9 cellular contexts compared by ENCODE assay signal in the genomic region with DNA sequence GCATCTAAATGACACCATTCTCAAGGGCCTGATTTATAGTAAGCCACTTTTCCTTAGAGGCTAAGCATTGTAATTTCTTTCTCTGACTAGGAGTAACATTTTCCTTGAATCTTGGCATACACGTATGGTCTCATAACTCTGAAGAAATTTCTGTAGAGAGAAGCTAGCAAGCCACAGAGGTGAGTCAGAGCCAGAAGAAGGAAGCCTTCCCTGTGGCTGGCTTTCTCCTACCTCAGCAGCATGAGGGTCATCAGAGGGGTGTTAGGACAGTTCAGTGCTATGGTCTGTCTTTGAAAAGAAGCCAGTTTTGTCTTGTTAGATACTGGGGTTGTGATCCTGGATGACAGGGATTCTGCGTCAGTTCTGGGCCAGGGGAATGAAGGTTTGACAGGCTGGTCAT. TPM values are rescaled to one million over a fixed set of nuclear protein-coding genes. Genes with fewer than 3 reads are reported as not detected.
A peak's percentile ranks its signal among the peaks of the same experiment; 100 is the strongest.
DNase-seq lines count a peak whose midpoint lies in the region; ATAC-seq, FAIRE-seq and TF ChIP-seq lines count a peak whose summit lies in the region.
"Had no signal": no experiment of that assay in that cellular context is flagged by ENCODE, and none has a peak within 500 bp of the region (broad histone marks: within the 10 kb centered on the region; RNA-seq: fewer than 3 reads in every experiment).

No MANE protein-coding gene starts in this region.

- no peak overlapping the region for H3K4me2 ChIP-seq in neuronal stem cell (ENCODE audit: insufficient read depth, low read length, poor library complexity, severe bottlenecking)

- H3K36me3 Mint-ChIP-seq in CD4-positive, alpha-beta T cell (ENCODE audit: low read depth), result no peaks in the 10 kb centered on the region

- H3K9me3 ChIP-seq in CD4-positive, alpha-beta T cell (ENCODE audit: control insufficient read depth, low read length), result no peaks in the 10 kb centered on the region
- H3K9me3 ChIP-seq in neuronal stem cell (replicated peaks in 1 of 2; ENCODE audit: control insufficient read depth in 2 of 2, insufficient read depth in 1 of 2, low read depth in 1 of 2, low read length in 2 of 2), result no peaks in the 10 kb centered on the region

- no peak overlapping the region for H3K9ac ChIP-seq in neuronal stem cell (ENCODE audit: low read depth, low read length, poor library complexity)

- no CpG with 5 or more reads among the region's 2 CpGs for WGBS in neuronal stem cell (ENCODE audit: extremely low coverage in 2 of 2, insufficient read length in 2 of 2, insufficient replicate concordance in 1 of 2), 2 donors

- no peak overlapping the region for H2BK15ac ChIP-seq in neuronal stem cell (ENCODE audit: low read length)

- H3K27ac ChIP-seq in CD4-positive, alpha-beta T cell (ENCODE audit: low read depth, low read length), result no peak overlapping the region
- H3K27ac ChIP-seq in neuronal stem cell (replicated peaks; ENCODE audit: low read length), result no peak overlapping the region
- H3K27ac ChIP-seq: HL-60 had no signal

- H3K27ac Mint-ChIP-seq in CD4-positive, alpha-beta T cell, result peak overlapping the region; percentile 7

- H3K79me1 ChIP-seq in neuronal stem cell (ENCODE audit: low read depth, low read length), result peaks cover 2% of the 10 kb centered on the region

- H3K27me3 ChIP-seq in CD4-positive, alpha-beta T cell (ENCODE audit: control insufficient read depth, insufficient read depth, low read length), result no peaks in the 10 kb centered on the region
- H3K27me3 ChIP-seq in neuronal stem cell (ENCODE audit: control insufficient read depth in 3 of 3, insufficient read depth in 3 of 3, low read depth in 1 of 3, low read length in 3 of 3), result no peaks in the 10 kb centered on the region

- peak overlapping the region; percentile 33 for H3K18ac ChIP-seq in neuronal stem cell (ENCODE audit: low read length)

- peaks cover 74% of the 10 kb centered on the region for H3K4me1 Mint-ChIP-seq in CD4-positive, alpha-beta T cell (ENCODE audit: low read depth)

- H2BK5ac ChIP-seq in neuronal stem cell (ENCODE audit: low read length), result no peak overlapping the region

- no peak for TF ChIP-seq CTCF in CD4-positive, alpha-beta T cell (IDR thresholded peaks at IDR 0.05)
- no peak for TF ChIP-seq CTCF in cardiac fibroblast (IDR thresholded peaks at IDR 0.05; ENCODE audit: low read depth, low read length)

- no peak overlapping the region for H3K4ac ChIP-seq in neuronal stem cell (ENCODE audit: low read length)

- H3K4me3 Mint-ChIP-seq in CD4-positive, alpha-beta T cell, result peak overlapping the region; percentile 39

- no peak overlapping the region for H2AK5ac ChIP-seq in neuronal stem cell (ENCODE audit: low read depth, low read length)

- no peak overlapping the region for H3K14ac ChIP-seq in neuronal stem cell (ENCODE audit: low read length)

- no peak overlapping the region for H2BK120ac ChIP-seq in neuronal stem cell (ENCODE audit: low read depth, low read length)

- H3K4me3 ChIP-seq in cardiac fibroblast (replicated peaks in 1 of 2; ENCODE audit: low read depth in 2 of 2, low read length in 2 of 2) (no peak overlapping the region), neuronal stem cell (ENCODE audit: low read length in 2 of 2) (no peak overlapping the region)

- H2AFZ ChIP-seq in neuronal stem cell (ENCODE audit: low read length), result no peak overlapping the region

- no peak overlapping the region for H4K8ac ChIP-seq in neuronal stem cell (ENCODE audit: low read depth, low read length)

- H3K36me3 ChIP-seq in neuronal stem cell (replicated peaks in 1 of 2; ENCODE audit: control insufficient read depth in 2 of 2, insufficient read depth in 2 of 2, low read length in 2 of 2), result no peaks in the 10 kb centered on the region

- no peak for DNase-seq in CD4-positive, alpha-beta T cell
- DNase-seq in MV-4-11 (lab: John Stamatoyannopoulos, UW), result peak; percentile 52
- peak; percentile 80 to 86 for DNase-seq in cardiac fibroblast (ENCODE audit: low read depth in 2 of 2)
- no peak for DNase-seq in neuronal stem cell (ENCODE audit: low spot score)
- DNase-seq in retina, result no peak
- no peak for DNase-seq in GM12892 (ENCODE audit: insufficient read length)

- FAIRE-seq in GM12892 (lab: Jason Lieb, UNC), result no peak

- intact Hi-C loops in CD4-positive, alpha-beta T cell (cut with DNase I, micrococcal nuclease), result loop anchor here (5.0 to 10.0 kb wide), 3 partner anchors 34 to 859 kb away; a partner anchor contains a TSS

- no peak for TF ChIP-seq POLR2A in GM12892 (IDR thresholded peaks at IDR 0.05; ENCODE audit: low read depth, low read length)

- no peak for ATAC-seq in CD4-positive, alpha-beta T cell (ENCODE audit: poor library complexity)
- no peak for ATAC-seq in HG02571 (IDR thresholded peaks at IDR 0.05; ENCODE audit: unreplicated experiment)
- ATAC-seq in HG03045 (IDR thresholded peaks at IDR 0.05; ENCODE audit: unreplicated experiment), result no peak

- no peak overlapping the region for H4K91ac ChIP-seq in neuronal stem cell (ENCODE audit: low read depth, low read length, poor library complexity)

- no peak overlapping the region for H3K23ac ChIP-seq in neuronal stem cell (ENCODE audit: low read depth, low read length, poor library complexity)

- H3K4me1 ChIP-seq in neuronal stem cell (ENCODE audit: control insufficient read depth in 2 of 2, insufficient read depth in 1 of 2, low read depth in 1 of 2, low read length in 2 of 2), result peaks cover 0 to 11% of the 10 kb centered on the region in 2 donors

- H3K9me3 Mint-ChIP-seq in CD4-positive, alpha-beta T cell, result no peaks in the 10 kb centered on the region

- no peaks in the 10 kb centered on the region for H3K27me3 Mint-ChIP-seq in CD4-positive, alpha-beta T cell

- CTCF ChIA-PET in CD4-positive, alpha-beta T cell (lab: Charles Lee), result no interaction called here

- POLR2A ChIA-PET in CD4-positive, alpha-beta T cell (lab: Charles Lee), result no interaction called here

- H2BK12ac ChIP-seq in neuronal stem cell (ENCODE audit: low read length), result no peak overlapping the region

RNA-seq across cellular contexts. Expression of a gene that starts 3.2 kb away (rescaled TPM):
- total RNA-seq in CD4-positive, alpha-beta T cell, result 1 to 10 TPM; 5.2 to 5.8 TPM
- 7.6 TPM for polyA plus RNA-seq in neuronal stem cell (2013, experiment 1 of 2)
- 7.6 TPM for polyA plus RNA-seq in neuronal stem cell (2013, experiment 2 of 2)
- 3.1 TPM for polyA plus RNA-seq in GM12892 (2012; ENCODE audit: missing spikeins)

RNA-seq across cellular contexts. Expression of a gene that starts 35.8 kb away (rescaled TPM):
- 1 to 10 TPM; 7.8 to 9.1 TPM for total RNA-seq in CD4-positive, alpha-beta T cell
- 21.2 TPM for polyA plus RNA-seq in neuronal stem cell (2013, experiment 1 of 2)
- 22.1 TPM for polyA plus RNA-seq in neuronal stem cell (2013, experiment 2 of 2)
- 21.3 TPM for polyA plus RNA-seq in GM12892 (2012; ENCODE audit: missing spikeins)

Comparison
In these comparisons a context has a peak if more than half of its experiments do, and no peak if none do; other contexts are left out.
1. DNase-seq: peak in MV-4-11 (single experiment) and cardiac fibroblast (2 of 2); none in CD4-positive, alpha-beta T cell (0 of 10), neuronal stem cell (single experiment), retina (single experiment) and GM12892 (single experiment).